In genomic region chr17:18321309-18321708, GRCh38 we compare ENCODE assay signal across 3 cellular contexts.
TF ChIP-seq lines count a peak whose summit lies in the region.

No MANE protein-coding gene starts in this region.

TF ChIP-seq in SK-N-SH treated with all-trans-retinoic acid at 6 μM for 48 hours, 23 proteins besides CTCF, POLR2A, EP300 and RAD21:
- TF ChIP-seq ISL1 (CRISPR knock-in tag; IDR thresholded peaks at IDR 0.05) (no peak), CSRNP3 (CRISPR knock-in tag; IDR thresholded peaks at IDR 0.05) (no peak), CREB5 (CRISPR knock-in tag; IDR thresholded peaks at IDR 0.05; ENCODE audit: low read depth) (no peak), OSR1 (CRISPR knock-in tag; IDR thresholded peaks at IDR 0.05) (no peak), CSDC2 (CRISPR knock-in tag; IDR thresholded peaks at IDR 0.05) (no peak), POU6F1 (CRISPR knock-in tag; IDR thresholded peaks at IDR 0.05; ENCODE audit: borderline replicate concordance, low read depth) (no peak), ZFP30 (CRISPR knock-in tag; IDR thresholded peaks at IDR 0.05) (no peak)

TF ChIP-seq in SK-N-SH, 30 proteins besides CTCF, POLR2A, EP300 and RAD21:
- TF ChIP-seq EZH2phosphoT487 (IDR thresholded peaks at IDR 0.05; ENCODE audit: borderline replicate concordance, low read depth) (no peak), FOXM1 (IDR thresholded peaks at IDR 0.05; ENCODE audit: low read depth) (no peak), RCOR1 (IDR thresholded peaks at IDR 0.05; ENCODE audit: low read length) (no peak), MEF2A (IDR thresholded peaks at IDR 0.05; ENCODE audit: borderline replicate concordance, low read depth) (no peak), MAX (IDR thresholded peaks at IDR 0.05; ENCODE audit: low read depth) (no peak), RFX5 (IDR thresholded peaks at IDR 0.05; ENCODE audit: low read length) (no peak), IRF3 (IDR thresholded peaks at IDR 0.05; ENCODE audit: low read depth, low read length) (no peak), POLR2AphosphoS5 (IDR thresholded peaks at IDR 0.05; ENCODE audit: low read depth, low read length) (no peak), USF2 (IDR thresholded peaks at IDR 0.05; ENCODE audit: borderline replicate concordance, low read depth, low read length) (no peak), FOXJ3 (CRISPR knock-in tag; IDR thresholded peaks at IDR 0.05) (no peak)

TF ChIP-seq in H1, 55 proteins besides CTCF, POLR2A, EP300 and RAD21:
- TF ChIP-seq CREB1 (IDR thresholded peaks at IDR 0.05) (0 out of 2 replicates have a peak, but pooled peaks have one; percentile 15), RBBP5 (IDR thresholded peaks at IDR 0.05; ENCODE audit: borderline replicate concordance, low read depth, low read length) (no peak)
